Comparison of ENCODE assay signal across 7 cellular contexts in genomic region chr5:109876030-109876726, GRCh38.
"Had no signal": no experiment of that assay in that cellular context is flagged by ENCODE, and none has a peak within 500 bp of the region (broad histone marks: within the 10 kb centered on the region; RNA-seq: fewer than 3 reads in every experiment).

No MANE protein-coding gene starts in this region.

- H3K36me3 ChIP-seq: colonic mucosa, heart right ventricle, left ventricle myocardium inferior, thyroid gland had no signal

- H3K4me1 Mint-ChIP-seq: activated B cell treated with CpG ODN at 0.5 μM for 24 hours had no signal

- H3K27me3 ChIP-seq: colonic mucosa, heart right ventricle, thyroid gland had no signal

- H3K27ac Mint-ChIP-seq: activated B cell treated with CpG ODN at 0.5 μM for 24 hours had no signal

- DNase-seq: activated B cell treated with CpG ODN at 0.5 μM for 24 hours; colonic mucosa; heart right ventricle; left ventricle myocardium inferior; mesenchymal stem cell; stimulated activated CD4-positive, alpha-beta T cell treated with anti-CD3 and anti-CD28 coated beads, Interleukin-4, amount 100 ng/mL, for 4 hours; thyroid gland had no signal

- ATAC-seq: heart right ventricle had no signal

- H3K27me3 Mint-ChIP-seq: activated B cell treated with CpG ODN at 0.5 μM for 24 hours had no signal

- H3K4me3 ChIP-seq: colonic mucosa, heart right ventricle, left ventricle myocardium inferior, thyroid gland had no signal

- H3K27ac ChIP-seq: colonic mucosa, heart right ventricle, left ventricle myocardium inferior, thyroid gland had no signal

- H3K9me3 ChIP-seq: colonic mucosa, thyroid gland had no signal

- H3K4me1 ChIP-seq: colonic mucosa, heart right ventricle, left ventricle myocardium inferior, thyroid gland had no signal

- H3K4me3 Mint-ChIP-seq: activated B cell treated with CpG ODN at 0.5 μM for 24 hours had no signal
